10 cellular contexts compared by ENCODE assay signal in the genomic region with DNA sequence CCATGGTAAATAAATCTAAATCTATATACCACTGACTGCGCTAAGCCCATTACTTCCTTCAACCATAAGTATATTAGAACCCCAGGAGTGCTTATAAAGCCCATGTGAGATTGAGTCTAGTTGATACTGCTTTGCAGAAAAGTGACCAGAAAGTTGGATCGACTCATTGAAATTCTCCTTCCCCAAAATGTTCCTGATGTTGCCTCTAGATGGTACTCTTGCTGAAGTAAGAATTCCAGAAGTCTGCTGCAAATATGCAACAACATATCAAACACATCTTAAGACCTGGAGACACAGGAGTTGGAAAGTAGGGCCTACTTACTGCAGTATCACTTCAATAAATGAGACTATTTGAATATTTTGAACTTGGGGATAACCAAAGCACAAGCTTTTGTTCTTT.
A peak's percentile ranks its signal among the peaks of the same experiment; 100 is the strongest.
DNase-seq lines count a peak whose midpoint lies in the region; ATAC-seq and TF ChIP-seq lines count a peak whose summit lies in the region.
"Had no signal": no experiment of that assay in that cellular context is flagged by ENCODE, and none has a peak within 500 bp of the region (broad histone marks: within the 10 kb centered on the region; RNA-seq: fewer than 3 reads in every experiment).

No MANE protein-coding gene starts in this region.

- H3K9me3 Mint-ChIP-seq in activated CD4-positive, alpha-beta T cell treated with anti-CD3 and anti-CD28 coated beads for 36 hours (ENCODE audit: low read depth), result peaks cover 3% of the 10 kb centered on the region

- intact Hi-C loops in heart left ventricle (cut with DNase I) (loop anchor here in 7 of 10 donors (5.0 to 10.0 kb wide), 4 partner anchors 128 to 350 kb away; no protein-coding TSS in a partner anchor), Right ventricle myocardium superior (cut with DNase I) (no loop called here), upper lobe of right lung (cut with DNase I) (no loop called here)
- intact Hi-C loops in activated CD4-positive, alpha-beta T cell treated with anti-CD3 and anti-CD28 coated beads for 36 hours (cut with DNase I, micrococcal nuclease), result no loop called here

- H3K4me1 Mint-ChIP-seq in activated CD4-positive, alpha-beta T cell treated with anti-CD3 and anti-CD28 coated beads for 36 hours, result no peaks in the 10 kb centered on the region
- H3K4me1 Mint-ChIP-seq: naive B cell had no signal

- CTCF ChIA-PET in activated CD4-positive, alpha-beta T cell treated with anti-CD3 and anti-CD28 coated beads for 36 hours (lab: Charles Lee), result no interaction called here

- ATAC-seq in heart left ventricle, result no peak
- no peak for ATAC-seq in Right ventricle myocardium superior (ENCODE audit: poor library complexity)
- peak; percentile 28; the same call in 1 of the 3 replicates for ATAC-seq in SK-N-SH treated with all-trans-retinoic acid at 6 μM for 48 hours
- ATAC-seq in upper lobe of right lung, result peak; percentile 63
- ATAC-seq in activated CD4-positive, alpha-beta T cell treated with anti-CD3 and anti-CD28 coated beads for 36 hours, result no peak

- no peak for TF ChIP-seq POLR2A in heart left ventricle (IDR thresholded peaks at IDR 0.05)

- H3K27ac ChIP-seq in heart left ventricle (no peak overlapping the region), upper lobe of right lung (no peak overlapping the region)
- H3K27ac ChIP-seq: SJSA1 had no signal

- H3K36me3 ChIP-seq in heart left ventricle, result no peaks in the 10 kb centered on the region
- H3K36me3 ChIP-seq in upper lobe of right lung, result no peaks in the 10 kb centered on the region
- H3K36me3 ChIP-seq: SJSA1 had no signal

- 62 to 79% (median 66%) methylated on average over 2 of the region's 2 CpGs for WGBS in heart left ventricle, 4 donors

- H3K36me3 Mint-ChIP-seq in activated CD4-positive, alpha-beta T cell treated with anti-CD3 and anti-CD28 coated beads for 36 hours (ENCODE audit: low read depth), result no peaks in the 10 kb centered on the region
- H3K36me3 Mint-ChIP-seq: naive B cell had no signal

- no peak overlapping the region for H3K4me3 ChIP-seq in heart left ventricle
- H3K4me3 ChIP-seq in upper lobe of right lung, result no peak overlapping the region
- H3K4me3 ChIP-seq: SJSA1 had no signal

- POLR2A ChIA-PET in activated CD4-positive, alpha-beta T cell treated with anti-CD3 and anti-CD28 coated beads for 36 hours (lab: Charles Lee), result no interaction called here

- peaks cover 0 to 11% (median 0%) of the 10 kb centered on the region in 12 donors for H3K4me1 ChIP-seq in heart left ventricle
- no peaks in the 10 kb centered on the region for H3K4me1 ChIP-seq in upper lobe of right lung
- H3K4me1 ChIP-seq: SJSA1 had no signal

- no peak for DNase-seq in heart left ventricle
- DNase-seq in Right ventricle myocardium superior, result no peak
- DNase-seq in glomerular visceral epithelial cell (ENCODE audit: extremely low spot score), result peak; percentile 30
- no peak for DNase-seq in upper lobe of right lung
- no peak for DNase-seq in DMS153 (lab: John Stamatoyannopoulos, UW)
- DNase-seq in activated CD4-positive, alpha-beta T cell treated with anti-CD3 and anti-CD28 coated beads for 36 hours, result no peak
- DNase-seq in NCI-H128 (lab: John Stamatoyannopoulos, UW; ENCODE audit: unreplicated experiment), result no peak
- DNase-seq: naive B cell had no signal

- H3K27me3 ChIP-seq in heart left ventricle (no peaks in the 10 kb centered on the region), upper lobe of right lung (no peaks in the 10 kb centered on the region)
- H3K27me3 ChIP-seq: SJSA1 had no signal

- TF ChIP-seq CTCF in heart left ventricle (IDR thresholded peaks at IDR 0.05) (peak in 10 of 12 donors; percentile 12 to 51 (median 34)), upper lobe of right lung (IDR thresholded peaks at IDR 0.05) (peak; percentile 42)

- H3K4me3 Mint-ChIP-seq in activated CD4-positive, alpha-beta T cell treated with anti-CD3 and anti-CD28 coated beads for 36 hours, result no peak overlapping the region
- H3K4me3 Mint-ChIP-seq: naive B cell had no signal

- H3K27me3 Mint-ChIP-seq in activated CD4-positive, alpha-beta T cell treated with anti-CD3 and anti-CD28 coated beads for 36 hours, result no peaks in the 10 kb centered on the region
- H3K27me3 Mint-ChIP-seq: naive B cell had no signal

- H3K9me3 ChIP-seq in heart left ventricle (peaks cover 0 to 14% (median 0%) of the 10 kb centered on the region in 12 donors), upper lobe of right lung (no peaks in the 10 kb centered on the region)
- H3K9me3 ChIP-seq: SJSA1 had no signal

- H3K27ac Mint-ChIP-seq in activated CD4-positive, alpha-beta T cell treated with anti-CD3 and anti-CD28 coated beads for 36 hours, result no peak overlapping the region
- H3K27ac Mint-ChIP-seq: naive B cell had no signal

TF ChIP-seq in SK-N-SH treated with all-trans-retinoic acid at 6 μM for 48 hours, 23 proteins besides CTCF, POLR2A, EP300 and RAD21:
- no peak for TF ChIP-seq ZNF70 (CRISPR knock-in tag; IDR thresholded peaks at IDR 0.05)
- TF ChIP-seq, protein P1, sequence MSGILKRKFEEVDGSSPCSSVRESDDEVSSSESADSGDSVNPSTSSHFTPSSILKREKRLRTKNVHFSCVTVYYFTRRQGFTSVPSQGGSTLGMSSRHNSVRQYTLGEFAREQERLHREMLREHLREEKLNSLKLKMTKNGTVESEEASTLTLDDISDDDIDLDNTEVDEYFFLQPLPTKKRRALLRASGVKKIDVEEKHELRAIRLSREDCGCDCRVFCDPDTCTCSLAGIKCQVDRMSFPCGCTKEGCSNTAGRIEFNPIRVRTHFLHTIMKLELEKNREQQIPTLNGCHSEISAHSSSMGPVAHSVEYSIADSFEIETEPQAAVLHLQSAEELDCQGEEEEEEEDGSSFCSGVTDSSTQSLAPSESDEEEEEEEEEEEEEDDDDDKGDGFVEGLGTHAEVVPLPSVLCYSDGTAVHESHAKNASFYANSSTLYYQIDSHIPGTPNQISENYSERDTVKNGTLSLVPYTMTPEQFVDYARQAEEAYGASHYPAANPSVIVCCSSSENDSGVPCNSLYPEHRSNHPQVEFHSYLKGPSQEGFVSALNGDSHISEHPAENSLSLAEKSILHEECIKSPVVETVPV (CRISPR knock-in tag; IDR thresholded peaks at IDR 0.05), result no peak
- no peak for TF ChIP-seq RARB (CRISPR knock-in tag; IDR thresholded peaks at IDR 0.05)
- no peak for TF ChIP-seq CSDC2 (CRISPR knock-in tag; IDR thresholded peaks at IDR 0.05)
- no peak for TF ChIP-seq ZNF565 (CRISPR knock-in tag; conservative IDR thresholded peaks at IDR 0.05; ENCODE audit: low read depth)
- no peak for TF ChIP-seq SNAI2 (CRISPR knock-in tag; IDR thresholded peaks at IDR 0.05)
- TF ChIP-seq, protein P2, sequence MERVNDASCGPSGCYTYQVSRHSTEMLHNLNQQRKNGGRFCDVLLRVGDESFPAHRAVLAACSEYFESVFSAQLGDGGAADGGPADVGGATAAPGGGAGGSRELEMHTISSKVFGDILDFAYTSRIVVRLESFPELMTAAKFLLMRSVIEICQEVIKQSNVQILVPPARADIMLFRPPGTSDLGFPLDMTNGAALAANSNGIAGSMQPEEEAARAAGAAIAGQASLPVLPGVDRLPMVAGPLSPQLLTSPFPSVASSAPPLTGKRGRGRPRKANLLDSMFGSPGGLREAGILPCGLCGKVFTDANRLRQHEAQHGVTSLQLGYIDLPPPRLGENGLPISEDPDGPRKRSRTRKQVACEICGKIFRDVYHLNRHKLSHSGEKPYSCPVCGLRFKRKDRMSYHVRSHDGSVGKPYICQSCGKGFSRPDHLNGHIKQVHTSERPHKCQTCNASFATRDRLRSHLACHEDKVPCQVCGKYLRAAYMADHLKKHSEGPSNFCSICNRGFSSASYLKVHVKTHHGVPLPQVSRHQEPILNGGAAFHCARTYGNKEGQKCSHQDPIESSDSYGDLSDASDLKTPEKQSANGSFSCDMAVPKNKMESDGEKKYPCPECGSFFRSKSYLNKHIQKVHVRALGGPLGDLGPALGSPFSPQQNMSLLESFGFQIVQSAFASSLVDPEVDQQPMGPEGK (CRISPR knock-in tag; IDR thresholded peaks at IDR 0.05; ENCODE audit: borderline replicate concordance), result no peak
- TF ChIP-seq GLIS3 (CRISPR knock-in tag; IDR thresholded peaks at IDR 0.05), result no peak
- TF ChIP-seq ZNF8 (CRISPR knock-in tag; IDR thresholded peaks at IDR 0.05), result no peak
- TF ChIP-seq, protein P3, sequence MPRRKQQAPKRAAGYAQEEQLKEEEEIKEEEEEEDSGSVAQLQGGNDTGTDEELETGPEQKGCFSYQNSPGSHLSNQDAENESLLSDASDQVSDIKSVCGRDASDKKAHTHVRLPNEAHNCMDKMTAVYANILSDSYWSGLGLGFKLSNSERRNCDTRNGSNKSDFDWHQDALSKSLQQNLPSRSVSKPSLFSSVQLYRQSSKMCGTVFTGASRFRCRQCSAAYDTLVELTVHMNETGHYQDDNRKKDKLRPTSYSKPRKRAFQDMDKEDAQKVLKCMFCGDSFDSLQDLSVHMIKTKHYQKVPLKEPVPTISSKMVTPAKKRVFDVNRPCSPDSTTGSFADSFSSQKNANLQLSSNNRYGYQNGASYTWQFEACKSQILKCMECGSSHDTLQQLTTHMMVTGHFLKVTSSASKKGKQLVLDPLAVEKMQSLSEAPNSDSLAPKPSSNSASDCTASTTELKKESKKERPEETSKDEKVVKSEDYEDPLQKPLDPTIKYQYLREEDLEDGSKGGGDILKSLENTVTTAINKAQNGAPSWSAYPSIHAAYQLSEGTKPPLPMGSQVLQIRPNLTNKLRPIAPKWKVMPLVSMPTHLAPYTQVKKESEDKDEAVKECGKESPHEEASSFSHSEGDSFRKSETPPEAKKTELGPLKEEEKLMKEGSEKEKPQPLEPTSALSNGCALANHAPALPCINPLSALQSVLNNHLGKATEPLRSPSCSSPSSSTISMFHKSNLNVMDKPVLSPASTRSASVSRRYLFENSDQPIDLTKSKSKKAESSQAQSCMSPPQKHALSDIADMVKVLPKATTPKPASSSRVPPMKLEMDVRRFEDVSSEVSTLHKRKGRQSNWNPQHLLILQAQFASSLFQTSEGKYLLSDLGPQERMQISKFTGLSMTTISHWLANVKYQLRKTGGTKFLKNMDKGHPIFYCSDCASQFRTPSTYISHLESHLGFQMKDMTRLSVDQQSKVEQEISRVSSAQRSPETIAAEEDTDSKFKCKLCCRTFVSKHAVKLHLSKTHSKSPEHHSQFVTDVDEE (CRISPR knock-in tag; IDR thresholded peaks at IDR 0.05), result no peak
- no peak for TF ChIP-seq ZC3H10 (CRISPR knock-in tag; IDR thresholded peaks at IDR 0.05)

Comparison
In these comparisons a context has a peak if more than half of its experiments do, and no peak if none do; other contexts are left out.
1. intact Hi-C loops: an anchor here in heart left ventricle (5.0 to 10.0 kb wide); none called in Right ventricle myocardium superior, upper lobe of right lung and activated CD4-positive, alpha-beta T cell treated with anti-CD3 and anti-CD28 coated beads for 36 hours.
2. ATAC-seq: peak in SK-N-SH treated with all-trans-retinoic acid at 6 μM for 48 hours (single experiment) and upper lobe of right lung (single experiment); none in heart left ventricle (0 of 4), Right ventricle myocardium superior (single experiment) and activated CD4-positive, alpha-beta T cell treated with anti-CD3 and anti-CD28 coated beads for 36 hours (single experiment).